In the genomic region with DNA sequence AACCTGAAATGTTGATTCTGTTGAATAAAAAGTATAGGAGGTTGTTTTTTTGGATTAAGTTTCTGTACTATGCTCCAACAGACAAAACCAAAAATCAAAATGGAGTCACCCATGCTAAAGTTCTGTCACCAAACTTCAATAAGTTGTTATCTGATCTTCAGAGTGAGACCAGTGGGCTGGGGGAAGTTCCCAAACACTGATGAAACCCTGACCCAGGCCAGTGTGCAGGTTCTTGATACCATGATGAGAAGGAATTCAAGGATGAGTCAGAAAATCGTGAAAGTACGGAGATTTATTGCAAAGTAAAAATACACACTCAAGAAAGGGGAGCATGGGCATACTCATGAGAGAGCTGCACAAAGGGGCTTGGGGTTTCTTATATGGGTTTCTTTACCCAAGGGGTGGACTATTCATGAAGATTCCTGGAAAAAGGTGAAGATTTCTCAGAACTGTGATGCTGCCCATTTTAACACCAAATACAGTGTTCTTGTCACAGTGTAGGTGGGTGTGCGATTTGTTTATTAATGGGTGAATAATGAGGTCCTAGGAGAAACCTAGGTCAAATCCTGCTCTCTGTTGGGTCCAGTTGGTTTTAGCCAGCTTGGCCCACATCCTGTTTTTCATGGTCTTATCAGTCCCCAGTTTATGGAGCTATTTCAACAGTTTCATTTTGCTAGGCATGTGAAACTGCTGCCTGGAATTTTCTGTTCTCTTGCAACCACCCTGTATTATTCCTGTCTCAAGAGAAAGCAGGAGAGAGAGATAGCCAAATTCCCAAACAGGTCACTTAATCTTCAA, we compare ENCODE assay signal across 1 cellular context.
TF ChIP-seq lines count a peak whose summit lies in the region.

No MANE protein-coding gene starts in this region.

TF ChIP-seq in K562, 482 proteins besides CTCF, POLR2A, EP300 and RAD21 (continued from another document and continues in another):
- TF ChIP-seq, protein P1, sequence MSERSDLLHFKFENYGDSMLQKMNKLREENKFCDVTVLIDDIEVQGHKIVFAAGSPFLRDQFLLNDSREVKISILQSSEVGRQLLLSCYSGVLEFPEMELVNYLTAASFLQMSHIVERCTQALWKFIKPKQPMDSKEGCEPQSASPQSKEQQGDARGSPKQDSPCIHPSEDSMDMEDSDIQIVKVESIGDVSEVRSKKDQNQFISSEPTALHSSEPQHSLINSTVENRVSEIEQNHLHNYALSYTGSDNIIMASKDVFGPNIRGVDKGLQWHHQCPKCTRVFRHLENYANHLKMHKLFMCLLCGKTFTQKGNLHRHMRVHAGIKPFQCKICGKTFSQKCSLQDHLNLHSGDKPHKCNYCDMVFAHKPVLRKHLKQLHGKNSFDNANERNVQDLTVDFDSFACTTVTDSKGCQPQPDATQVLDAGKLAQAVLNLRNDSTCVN (CRISPR knock-in tag; IDR thresholded peaks at IDR 0.05), result peak; percentile 82; the same call in 1 of the 2 replicates
- TF ChIP-seq PYGO2 (tag; IDR thresholded peaks at IDR 0.05) (peak; percentile 94), POLR2B (IDR thresholded peaks at IDR 0.05; ENCODE audit: low read depth, partially characterized antibody) (no peak), ZNF436 (CRISPR knock-in tag; IDR thresholded peaks at IDR 0.05) (no peak), RBM22 (IDR thresholded peaks at IDR 0.05; ENCODE audit: low read depth, low read length, poor library complexity, severe bottlenecking) (no peak), C11orf30 (IDR thresholded peaks at IDR 0.05; ENCODE audit: low read depth) (no peak), ZNF408 (CRISPR knock-in tag; IDR thresholded peaks at IDR 0.05; ENCODE audit: low read depth) (no peak), PRPF4 (IDR thresholded peaks at IDR 0.05; ENCODE audit: insufficient read depth, low read depth, low read length, poor library complexity, severe bottlenecking) (no peak), NCOA2 (IDR thresholded peaks at IDR 0.05; ENCODE audit: partially characterized antibody in 2 of 2) (no peak), ZNF384 (IDR thresholded peaks at IDR 0.05; ENCODE audit: low read depth, low read length) (no peak), ZNF197 (CRISPR knock-in tag; IDR thresholded peaks at IDR 0.05; ENCODE audit: low read depth) (peak; percentile 99), ZNF79 (CRISPR knock-in tag; IDR thresholded peaks at IDR 0.05; ENCODE audit: low read depth) (peak; percentile 97), KAT2B (IDR thresholded peaks at IDR 0.05; ENCODE audit: low read depth, low read length) (no peak), HSF4 (CRISPR knock-in tag; IDR thresholded peaks at IDR 0.05; ENCODE audit: borderline replicate concordance) (peak; percentile 91; the same call in 1 of the 2 replicates), MCM7 (IDR thresholded peaks at IDR 0.05) (no peak), ILF3 (IDR thresholded peaks at IDR 0.05; ENCODE audit: borderline replicate concordance) (no peak), PTRF (tag; IDR thresholded peaks at IDR 0.05) (peak; percentile 97), FIP1L1 (IDR thresholded peaks at IDR 0.05; ENCODE audit: low read depth, low read length, poor library complexity, severe bottlenecking) (no peak)
- TF ChIP-seq, protein P2, sequence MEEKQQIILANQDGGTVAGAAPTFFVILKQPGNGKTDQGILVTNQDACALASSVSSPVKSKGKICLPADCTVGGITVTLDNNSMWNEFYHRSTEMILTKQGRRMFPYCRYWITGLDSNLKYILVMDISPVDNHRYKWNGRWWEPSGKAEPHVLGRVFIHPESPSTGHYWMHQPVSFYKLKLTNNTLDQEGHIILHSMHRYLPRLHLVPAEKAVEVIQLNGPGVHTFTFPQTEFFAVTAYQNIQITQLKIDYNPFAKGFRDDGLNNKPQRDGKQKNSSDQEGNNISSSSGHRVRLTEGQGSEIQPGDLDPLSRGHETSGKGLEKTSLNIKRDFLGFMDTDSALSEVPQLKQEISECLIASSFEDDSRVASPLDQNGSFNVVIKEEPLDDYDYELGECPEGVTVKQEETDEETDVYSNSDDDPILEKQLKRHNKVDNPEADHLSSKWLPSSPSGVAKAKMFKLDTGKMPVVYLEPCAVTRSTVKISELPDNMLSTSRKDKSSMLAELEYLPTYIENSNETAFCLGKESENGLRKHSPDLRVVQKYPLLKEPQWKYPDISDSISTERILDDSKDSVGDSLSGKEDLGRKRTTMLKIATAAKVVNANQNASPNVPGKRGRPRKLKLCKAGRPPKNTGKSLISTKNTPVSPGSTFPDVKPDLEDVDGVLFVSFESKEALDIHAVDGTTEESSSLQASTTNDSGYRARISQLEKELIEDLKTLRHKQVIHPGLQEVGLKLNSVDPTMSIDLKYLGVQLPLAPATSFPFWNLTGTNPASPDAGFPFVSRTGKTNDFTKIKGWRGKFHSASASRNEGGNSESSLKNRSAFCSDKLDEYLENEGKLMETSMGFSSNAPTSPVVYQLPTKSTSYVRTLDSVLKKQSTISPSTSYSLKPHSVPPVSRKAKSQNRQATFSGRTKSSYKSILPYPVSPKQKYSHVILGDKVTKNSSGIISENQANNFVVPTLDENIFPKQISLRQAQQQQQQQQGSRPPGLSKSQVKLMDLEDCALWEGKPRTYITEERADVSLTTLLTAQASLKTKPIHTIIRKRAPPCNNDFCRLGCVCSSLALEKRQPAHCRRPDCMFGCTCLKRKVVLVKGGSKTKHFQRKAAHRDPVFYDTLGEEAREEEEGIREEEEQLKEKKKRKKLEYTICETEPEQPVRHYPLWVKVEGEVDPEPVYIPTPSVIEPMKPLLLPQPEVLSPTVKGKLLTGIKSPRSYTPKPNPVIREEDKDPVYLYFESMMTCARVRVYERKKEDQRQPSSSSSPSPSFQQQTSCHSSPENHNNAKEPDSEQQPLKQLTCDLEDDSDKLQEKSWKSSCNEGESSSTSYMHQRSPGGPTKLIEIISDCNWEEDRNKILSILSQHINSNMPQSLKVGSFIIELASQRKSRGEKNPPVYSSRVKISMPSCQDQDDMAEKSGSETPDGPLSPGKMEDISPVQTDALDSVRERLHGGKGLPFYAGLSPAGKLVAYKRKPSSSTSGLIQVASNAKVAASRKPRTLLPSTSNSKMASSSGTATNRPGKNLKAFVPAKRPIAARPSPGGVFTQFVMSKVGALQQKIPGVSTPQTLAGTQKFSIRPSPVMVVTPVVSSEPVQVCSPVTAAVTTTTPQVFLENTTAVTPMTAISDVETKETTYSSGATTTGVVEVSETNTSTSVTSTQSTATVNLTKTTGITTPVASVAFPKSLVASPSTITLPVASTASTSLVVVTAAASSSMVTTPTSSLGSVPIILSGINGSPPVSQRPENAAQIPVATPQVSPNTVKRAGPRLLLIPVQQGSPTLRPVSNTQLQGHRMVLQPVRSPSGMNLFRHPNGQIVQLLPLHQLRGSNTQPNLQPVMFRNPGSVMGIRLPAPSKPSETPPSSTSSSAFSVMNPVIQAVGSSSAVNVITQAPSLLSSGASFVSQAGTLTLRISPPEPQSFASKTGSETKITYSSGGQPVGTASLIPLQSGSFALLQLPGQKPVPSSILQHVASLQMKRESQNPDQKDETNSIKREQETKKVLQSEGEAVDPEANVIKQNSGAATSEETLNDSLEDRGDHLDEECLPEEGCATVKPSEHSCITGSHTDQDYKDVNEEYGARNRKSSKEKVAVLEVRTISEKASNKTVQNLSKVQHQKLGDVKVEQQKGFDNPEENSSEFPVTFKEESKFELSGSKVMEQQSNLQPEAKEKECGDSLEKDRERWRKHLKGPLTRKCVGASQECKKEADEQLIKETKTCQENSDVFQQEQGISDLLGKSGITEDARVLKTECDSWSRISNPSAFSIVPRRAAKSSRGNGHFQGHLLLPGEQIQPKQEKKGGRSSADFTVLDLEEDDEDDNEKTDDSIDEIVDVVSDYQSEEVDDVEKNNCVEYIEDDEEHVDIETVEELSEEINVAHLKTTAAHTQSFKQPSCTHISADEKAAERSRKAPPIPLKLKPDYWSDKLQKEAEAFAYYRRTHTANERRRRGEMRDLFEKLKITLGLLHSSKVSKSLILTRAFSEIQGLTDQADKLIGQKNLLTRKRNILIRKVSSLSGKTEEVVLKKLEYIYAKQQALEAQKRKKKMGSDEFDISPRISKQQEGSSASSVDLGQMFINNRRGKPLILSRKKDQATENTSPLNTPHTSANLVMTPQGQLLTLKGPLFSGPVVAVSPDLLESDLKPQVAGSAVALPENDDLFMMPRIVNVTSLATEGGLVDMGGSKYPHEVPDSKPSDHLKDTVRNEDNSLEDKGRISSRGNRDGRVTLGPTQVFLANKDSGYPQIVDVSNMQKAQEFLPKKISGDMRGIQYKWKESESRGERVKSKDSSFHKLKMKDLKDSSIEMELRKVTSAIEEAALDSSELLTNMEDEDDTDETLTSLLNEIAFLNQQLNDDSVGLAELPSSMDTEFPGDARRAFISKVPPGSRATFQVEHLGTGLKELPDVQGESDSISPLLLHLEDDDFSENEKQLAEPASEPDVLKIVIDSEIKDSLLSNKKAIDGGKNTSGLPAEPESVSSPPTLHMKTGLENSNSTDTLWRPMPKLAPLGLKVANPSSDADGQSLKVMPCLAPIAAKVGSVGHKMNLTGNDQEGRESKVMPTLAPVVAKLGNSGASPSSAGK (IDR thresholded peaks at IDR 0.05), result no peak
- TF ChIP-seq, protein P3, sequence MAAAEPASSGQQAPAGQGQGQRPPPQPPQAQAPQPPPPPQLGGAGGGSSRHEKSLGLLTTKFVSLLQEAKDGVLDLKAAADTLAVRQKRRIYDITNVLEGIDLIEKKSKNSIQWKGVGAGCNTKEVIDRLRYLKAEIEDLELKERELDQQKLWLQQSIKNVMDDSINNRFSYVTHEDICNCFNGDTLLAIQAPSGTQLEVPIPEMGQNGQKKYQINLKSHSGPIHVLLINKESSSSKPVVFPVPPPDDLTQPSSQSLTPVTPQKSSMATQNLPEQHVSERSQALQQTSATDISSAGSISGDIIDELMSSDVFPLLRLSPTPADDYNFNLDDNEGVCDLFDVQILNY (CRISPR knock-in tag; IDR thresholded peaks at IDR 0.05), result no peak
- TF ChIP-seq, protein P4, sequence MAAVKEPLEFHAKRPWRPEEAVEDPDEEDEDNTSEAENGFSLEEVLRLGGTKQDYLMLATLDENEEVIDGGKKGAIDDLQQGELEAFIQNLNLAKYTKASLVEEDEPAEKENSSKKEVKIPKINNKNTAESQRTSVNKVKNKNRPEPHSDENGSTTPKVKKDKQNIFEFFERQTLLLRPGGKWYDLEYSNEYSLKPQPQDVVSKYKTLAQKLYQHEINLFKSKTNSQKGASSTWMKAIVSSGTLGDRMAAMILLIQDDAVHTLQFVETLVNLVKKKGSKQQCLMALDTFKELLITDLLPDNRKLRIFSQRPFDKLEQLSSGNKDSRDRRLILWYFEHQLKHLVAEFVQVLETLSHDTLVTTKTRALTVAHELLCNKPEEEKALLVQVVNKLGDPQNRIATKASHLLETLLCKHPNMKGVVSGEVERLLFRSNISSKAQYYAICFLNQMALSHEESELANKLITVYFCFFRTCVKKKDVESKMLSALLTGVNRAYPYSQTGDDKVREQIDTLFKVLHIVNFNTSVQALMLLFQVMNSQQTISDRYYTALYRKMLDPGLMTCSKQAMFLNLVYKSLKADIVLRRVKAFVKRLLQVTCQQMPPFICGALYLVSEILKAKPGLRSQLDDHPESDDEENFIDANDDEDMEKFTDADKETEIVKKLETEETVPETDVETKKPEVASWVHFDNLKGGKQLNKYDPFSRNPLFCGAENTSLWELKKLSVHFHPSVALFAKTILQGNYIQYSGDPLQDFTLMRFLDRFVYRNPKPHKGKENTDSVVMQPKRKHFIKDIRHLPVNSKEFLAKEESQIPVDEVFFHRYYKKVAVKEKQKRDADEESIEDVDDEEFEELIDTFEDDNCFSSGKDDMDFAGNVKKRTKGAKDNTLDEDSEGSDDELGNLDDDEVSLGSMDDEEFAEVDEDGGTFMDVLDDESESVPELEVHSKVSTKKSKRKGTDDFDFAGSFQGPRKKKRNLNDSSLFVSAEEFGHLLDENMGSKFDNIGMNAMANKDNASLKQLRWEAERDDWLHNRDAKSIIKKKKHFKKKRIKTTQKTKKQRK (IDR thresholded peaks at IDR 0.05; ENCODE audit: borderline replicate concordance, low read depth, low read length), result no peak
- TF ChIP-seq, protein P5, sequence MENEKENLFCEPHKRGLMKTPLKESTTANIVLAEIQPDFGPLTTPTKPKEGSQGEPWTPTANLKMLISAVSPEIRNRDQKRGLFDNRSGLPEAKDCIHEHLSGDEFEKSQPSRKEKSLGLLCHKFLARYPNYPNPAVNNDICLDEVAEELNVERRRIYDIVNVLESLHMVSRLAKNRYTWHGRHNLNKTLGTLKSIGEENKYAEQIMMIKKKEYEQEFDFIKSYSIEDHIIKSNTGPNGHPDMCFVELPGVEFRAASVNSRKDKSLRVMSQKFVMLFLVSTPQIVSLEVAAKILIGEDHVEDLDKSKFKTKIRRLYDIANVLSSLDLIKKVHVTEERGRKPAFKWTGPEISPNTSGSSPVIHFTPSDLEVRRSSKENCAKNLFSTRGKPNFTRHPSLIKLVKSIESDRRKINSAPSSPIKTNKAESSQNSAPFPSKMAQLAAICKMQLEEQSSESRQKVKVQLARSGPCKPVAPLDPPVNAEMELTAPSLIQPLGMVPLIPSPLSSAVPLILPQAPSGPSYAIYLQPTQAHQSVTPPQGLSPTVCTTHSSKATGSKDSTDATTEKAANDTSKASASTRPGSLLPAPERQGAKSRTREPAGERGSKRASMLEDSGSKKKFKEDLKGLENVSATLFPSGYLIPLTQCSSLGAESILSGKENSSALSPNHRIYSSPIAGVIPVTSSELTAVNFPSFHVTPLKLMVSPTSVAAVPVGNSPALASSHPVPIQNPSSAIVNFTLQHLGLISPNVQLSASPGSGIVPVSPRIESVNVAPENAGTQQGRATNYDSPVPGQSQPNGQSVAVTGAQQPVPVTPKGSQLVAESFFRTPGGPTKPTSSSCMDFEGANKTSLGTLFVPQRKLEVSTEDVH (IDR thresholded peaks at IDR 0.05; ENCODE audit: low read depth, partially characterized antibody), result no peak
- TF ChIP-seq, protein P6, sequence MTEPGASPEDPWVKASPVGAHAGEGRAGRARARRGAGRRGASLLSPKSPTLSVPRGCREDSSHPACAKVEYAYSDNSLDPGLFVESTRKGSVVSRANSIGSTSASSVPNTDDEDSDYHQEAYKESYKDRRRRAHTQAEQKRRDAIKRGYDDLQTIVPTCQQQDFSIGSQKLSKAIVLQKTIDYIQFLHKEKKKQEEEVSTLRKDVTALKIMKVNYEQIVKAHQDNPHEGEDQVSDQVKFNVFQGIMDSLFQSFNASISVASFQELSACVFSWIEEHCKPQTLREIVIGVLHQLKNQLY (CRISPR knock-in tag; conservative IDR thresholded peaks at IDR 0.05), result 0 out of 4 replicates have a peak, but pooled peaks of 1 of the 2 experiments have one; percentile 62
- TF ChIP-seq, protein P7, sequence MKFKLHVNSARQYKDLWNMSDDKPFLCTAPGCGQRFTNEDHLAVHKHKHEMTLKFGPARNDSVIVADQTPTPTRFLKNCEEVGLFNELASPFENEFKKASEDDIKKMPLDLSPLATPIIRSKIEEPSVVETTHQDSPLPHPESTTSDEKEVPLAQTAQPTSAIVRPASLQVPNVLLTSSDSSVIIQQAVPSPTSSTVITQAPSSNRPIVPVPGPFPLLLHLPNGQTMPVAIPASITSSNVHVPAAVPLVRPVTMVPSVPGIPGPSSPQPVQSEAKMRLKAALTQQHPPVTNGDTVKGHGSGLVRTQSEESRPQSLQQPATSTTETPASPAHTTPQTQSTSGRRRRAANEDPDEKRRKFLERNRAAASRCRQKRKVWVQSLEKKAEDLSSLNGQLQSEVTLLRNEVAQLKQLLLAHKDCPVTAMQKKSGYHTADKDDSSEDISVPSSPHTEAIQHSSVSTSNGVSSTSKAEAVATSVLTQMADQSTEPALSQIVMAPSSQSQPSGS (CRISPR knock-in tag; IDR thresholded peaks at IDR 0.05), result no peak
